In genomic region chr5:94498199-94498598, GRCh38 we compare ENCODE assay signal across 17 cellular contexts.
DNase-seq lines count a peak whose midpoint lies in the region; ATAC-seq and TF ChIP-seq lines count a peak whose summit lies in the region.
"Had no signal": no experiment of that assay in that cellular context is flagged by ENCODE, and none has a peak within 500 bp of the region (broad histone marks: within the 10 kb centered on the region; RNA-seq: fewer than 3 reads in every experiment).

No MANE protein-coding gene starts in this region.

- H3K4me1 Mint-ChIP-seq in activated CD4-positive, alpha-beta memory T cell treated with anti-CD3 and anti-CD28 coated beads for 36 hours (ENCODE audit: low read depth), result no peaks in the 10 kb centered on the region
- H3K4me1 Mint-ChIP-seq: B cell had no signal

- intact Hi-C loops in activated CD4-positive, alpha-beta memory T cell treated with anti-CD3 and anti-CD28 coated beads for 36 hours (cut with micrococcal nuclease), result no loop called here

- no peaks in the 10 kb centered on the region for H3K36me3 ChIP-seq in WERI-Rb-1
- H3K36me3 ChIP-seq in effector memory CD4-positive, alpha-beta T cell (ENCODE audit: control insufficient read depth, insufficient read depth, low read length), result no peaks in the 10 kb centered on the region
- H3K36me3 ChIP-seq: BLaER1 treated with 17β-estradiol and CSF1 and Interleukin-3, amounts not matched to agents 10 nM and 100 nM had no signal

- no peaks in the 10 kb centered on the region for H3K27me3 Mint-ChIP-seq in activated CD4-positive, alpha-beta memory T cell treated with anti-CD3 and anti-CD28 coated beads for 36 hours
- H3K27me3 Mint-ChIP-seq: B cell had no signal

- no peak overlapping the region for H3K4me3 ChIP-seq in WERI-Rb-1 (ENCODE audit: low read depth, low read length)
- no peak overlapping the region for H3K4me3 ChIP-seq in effector memory CD4-positive, alpha-beta T cell (ENCODE audit: insufficient read depth, low read depth, low read length, poor library complexity, severe bottlenecking)
- H3K4me3 ChIP-seq: BLaER1 treated with 17β-estradiol and CSF1 and Interleukin-3, amounts not matched to agents 10 nM and 100 nM; GM12878; GM23248 had no signal

- H3K36me3 Mint-ChIP-seq in activated CD4-positive, alpha-beta memory T cell treated with anti-CD3 and anti-CD28 coated beads for 36 hours, result no peaks in the 10 kb centered on the region
- H3K36me3 Mint-ChIP-seq: CD8-positive, alpha-beta T cell had no signal

- no peaks in the 10 kb centered on the region for H3K9me3 ChIP-seq in WERI-Rb-1 (ENCODE audit: severe bottlenecking)
- no peaks in the 10 kb centered on the region for H3K9me3 ChIP-seq in effector memory CD4-positive, alpha-beta T cell (ENCODE audit: control insufficient read depth, low read length)
- H3K9me3 ChIP-seq: BLaER1 treated with 17β-estradiol and CSF1 and Interleukin-3, amounts not matched to agents 10 nM and 100 nM had no signal

- peak; percentile 91 for ATAC-seq in esophagus mucosa
- ATAC-seq in GM18868 (IDR thresholded peaks at IDR 0.05; ENCODE audit: unreplicated experiment), result no peak
- ATAC-seq: CD8-positive, alpha-beta T cell; GM12878 had no signal

- no peaks in the 10 kb centered on the region for H3K27me3 ChIP-seq in WERI-Rb-1 (ENCODE audit: insufficient read depth, low read depth, severe bottlenecking)
- no peaks in the 10 kb centered on the region for H3K27me3 ChIP-seq in effector memory CD4-positive, alpha-beta T cell (replicated peaks; ENCODE audit: control insufficient read depth, insufficient read depth, low read length, poor library complexity, severe bottlenecking)
- H3K27me3 ChIP-seq: BLaER1 treated with 17β-estradiol and CSF1 and Interleukin-3, amounts not matched to agents 10 nM and 100 nM had no signal

- no peaks in the 10 kb centered on the region for H3K4me1 ChIP-seq in effector memory CD4-positive, alpha-beta T cell (ENCODE audit: control insufficient read depth, insufficient read depth, low read length, poor library complexity, severe bottlenecking)
- H3K4me1 ChIP-seq: BLaER1 treated with 17β-estradiol and CSF1 and Interleukin-3, amounts not matched to agents 10 nM and 100 nM had no signal

- H3K4me3 Mint-ChIP-seq in activated CD4-positive, alpha-beta memory T cell treated with anti-CD3 and anti-CD28 coated beads for 36 hours, result no peak overlapping the region
- H3K4me3 Mint-ChIP-seq: B cell; CD8-positive, alpha-beta T cell had no signal

- peak overlapping the region; percentile 74 for H3K27ac ChIP-seq in WERI-Rb-1
- no peak overlapping the region for H3K27ac ChIP-seq in effector memory CD4-positive, alpha-beta T cell (ENCODE audit: insufficient read depth, low read length, poor library complexity, severe bottlenecking)
- H3K27ac ChIP-seq: BLaER1 treated with 17β-estradiol and CSF1 and Interleukin-3, amounts not matched to agents 10 nM and 100 nM; GM23248; HL-60 had no signal

- DNase-seq in ELR (ENCODE audit: low read depth) (peak; percentile 11), WERI-Rb-1 (no peak), kidney tubule cell (ENCODE audit: low spot score) (peak; percentile 28)
- no peak for DNase-seq in effector memory CD4-positive, alpha-beta T cell
- DNase-seq in activated CD4-positive, alpha-beta memory T cell treated with anti-CD3 and anti-CD28 coated beads for 36 hours, result no peak
- DNase-seq: Calu3; CD8-positive, alpha-beta T cell; DMS79 treated with DMSO at 0.1 percent for 48 hours; GM23248; HCEC 1CT; IMR-90 had no signal

- POLR2A ChIA-PET in activated CD4-positive, alpha-beta memory T cell treated with anti-CD3 and anti-CD28 coated beads for 36 hours (lab: Charles Lee), result no interaction called here

- H3K27ac Mint-ChIP-seq in activated CD4-positive, alpha-beta memory T cell treated with anti-CD3 and anti-CD28 coated beads for 36 hours, result no peak overlapping the region
- H3K27ac Mint-ChIP-seq: B cell; CD8-positive, alpha-beta T cell had no signal

- CTCF ChIA-PET in activated CD4-positive, alpha-beta memory T cell treated with anti-CD3 and anti-CD28 coated beads for 36 hours (lab: Charles Lee), result no interaction called here

- H3K9me3 Mint-ChIP-seq in activated CD4-positive, alpha-beta memory T cell treated with anti-CD3 and anti-CD28 coated beads for 36 hours, result no peaks in the 10 kb centered on the region
- H3K9me3 Mint-ChIP-seq: CD8-positive, alpha-beta T cell had no signal

- TF ChIP-seq CTCF in WERI-Rb-1 (IDR thresholded peaks at IDR 0.05; ENCODE audit: low read depth, low read length), result no peak

Comparison
In these comparisons a context has a peak if more than half of its experiments do, and no peak if none do; other contexts are left out.
1. DNase-seq: peak in ELR (single experiment) and kidney tubule cell (single experiment); none in WERI-Rb-1 (single experiment), effector memory CD4-positive, alpha-beta T cell (0 of 3) and activated CD4-positive, alpha-beta memory T cell treated with anti-CD3 and anti-CD28 coated beads for 36 hours (single experiment).